ENCODE assay signal across 8 cellular contexts in the genomic region with DNA sequence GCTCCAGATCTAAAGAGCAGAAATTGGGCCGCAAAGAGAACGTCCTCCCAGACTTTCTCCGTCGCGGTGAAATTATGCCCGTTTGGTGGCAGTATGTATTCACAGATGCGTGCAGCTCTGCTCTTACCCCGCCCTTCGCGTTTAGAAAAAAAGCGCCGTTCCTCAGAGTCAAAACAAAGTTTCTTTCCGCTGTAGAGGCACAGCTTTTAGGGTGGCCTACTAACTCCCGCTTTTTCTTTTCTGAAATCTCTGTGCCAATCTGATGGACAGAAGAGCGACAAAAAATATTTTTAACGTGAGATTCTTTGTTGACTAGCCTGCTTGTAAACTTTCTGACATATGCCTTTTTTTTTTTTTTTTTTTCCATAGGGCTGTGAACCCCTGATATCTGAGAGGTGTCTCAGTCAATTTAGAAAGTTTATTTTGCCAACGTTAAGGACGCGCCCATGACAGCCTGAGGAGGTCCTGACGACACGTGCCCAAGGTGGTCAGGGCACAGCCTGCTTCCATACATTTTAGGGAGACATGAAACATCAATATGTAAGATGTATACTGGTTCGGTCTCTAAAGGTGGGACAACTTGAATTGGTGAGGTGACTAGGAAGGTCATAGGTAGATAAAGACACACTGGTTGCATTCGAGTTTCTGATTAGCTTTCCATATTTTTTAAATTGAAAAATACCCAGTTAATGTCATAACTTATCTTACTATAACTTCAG. TPM values are rescaled to one million over a fixed set of nuclear protein-coding genes. Genes with fewer than 3 reads are reported as not detected.
DNase-seq lines count a peak whose midpoint lies in the region; ATAC-seq, FAIRE-seq and TF ChIP-seq lines count a peak whose summit lies in the region.
"Not testable (repeated sequence)": the region's sequence is repeated elsewhere in the genome, so short reads cannot be mapped to it uniquely, and the experiment has no call there.

No MANE protein-coding gene starts in this region.

- 0% methylated on average over 2 of the region's 23 CpGs for WGBS in HepG2 (ENCODE audit: low lambda C conversion rate)

- not testable (repeated sequence) for H3K79me2 ChIP-seq in HepG2 (ENCODE audit: insufficient read depth, low read length)

- TF ChIP-seq EP300 in HepG2 (IDR thresholded peaks at IDR 0.05; ENCODE audit: low read depth in 2 of 2, low read length in 2 of 2); HepG2 (CRISPR knock-in tag; IDR thresholded peaks at IDR 0.05; ENCODE audit: borderline replicate concordance): not testable (repeated sequence)

- not testable (repeated sequence) for TF ChIP-seq RAD21 in HepG2 (CRISPR knock-in tag; IDR thresholded peaks at IDR 0.05)

- H3K27me3 ChIP-seq in dorsolateral prefrontal cortex; HepG2 (ENCODE audit: control insufficient read depth in 1 of 2, insufficient read depth in 2 of 2, low read length in 2 of 2): not testable (repeated sequence)

- in situ Hi-C loops in Caki2 (cut with HindIII; ENCODE audit: low pct_unique_long_range_greater_than_20kb, low sequenced_read_pairs); HepG2 (cut with HindIII; ENCODE audit: extremely low pct_ligation_motif_present, low pct_unique_long_range_greater_than_20kb): not testable (repeated sequence)

- TF ChIP-seq CTCF in dorsolateral prefrontal cortex (IDR thresholded peaks at IDR 0.05 in 54 of 56, conservative IDR thresholded peaks at IDR 0.05 in 2 of 56; ENCODE audit: low read depth in 1 of 56, partially characterized antibody in 56 of 56); HepG2 (CRISPR knock-in tag; IDR thresholded peaks at IDR 0.05): not testable (repeated sequence)

- not testable (repeated sequence) for H3K4me1 ChIP-seq in HepG2 (ENCODE audit: insufficient read depth, low read length)

- H3K4me2 ChIP-seq in HepG2 (ENCODE audit: low read depth, low read length): peak overlapping the region; percentile 79

- POLR2A ChIA-PET in HepG2 (lab: Yijun Ruan, JAX): not testable (repeated sequence)

- H3K4me3 ChIP-seq in dorsolateral prefrontal cortex (peak overlapping the region in 29 of 59 donors; percentile 1 to 51 (median 32)), HepG2 (replicated peaks in 1 of 3; ENCODE audit: insufficient read depth in 1 of 3, low read depth in 2 of 3, low read length in 3 of 3) (peak overlapping the region; percentile 40 to 54 (median 44))

- ATAC-seq in GM21390 (IDR thresholded peaks at IDR 0.05; ENCODE audit: unreplicated experiment) (peak; percentile 44), HG03378 (IDR thresholded peaks at IDR 0.05; ENCODE audit: unreplicated experiment) (peak; percentile 59), HepG2 (peak; percentile 50)

- 0 out of 2 replicates have a peak overlapping the region, but pooled peaks have one; percentile 34 for H3K9ac ChIP-seq in HepG2 (ENCODE audit: insufficient read depth, low read depth, low read length)

- not testable (repeated sequence) for H2AFZ ChIP-seq in HepG2 (ENCODE audit: low read length)

- H3K36me3 ChIP-seq in HepG2 (replicated peaks in 1 of 2; ENCODE audit: control insufficient read depth in 1 of 2, insufficient read depth in 2 of 2, low read length in 2 of 2): not testable (repeated sequence)

- not testable (repeated sequence) for H3K9me3 ChIP-seq in HepG2 (ENCODE audit: low read length)

- FAIRE-seq in HepG2 (lab: Jason Lieb, UNC): peak; percentile 63

- TF ChIP-seq POLR2A in HepG2 (IDR thresholded peaks at IDR 0.05; ENCODE audit: insufficient read depth in 1 of 2, low read depth in 2 of 2, low read length in 2 of 2): not testable (repeated sequence)

- H3K27ac ChIP-seq in dorsolateral prefrontal cortex (peak overlapping the region in 38 of 59 donors; percentile 5 to 80 (median 67)), HepG2 (ENCODE audit: extremely low read length, insufficient read depth, low read length) (peak overlapping the region; percentile 49)

- not testable (repeated sequence) for BruUV-seq in HepG2 (replicated peaks; lab: Mats Ljungman, UMichigan)

- CTCF ChIA-PET in HepG2 (lab: Yijun Ruan, JAX; ENCODE audit: low intra/inter-chr PET ratio, low total read pairs): not testable (repeated sequence)

- not testable (repeated sequence) for H4K20me1 ChIP-seq in HepG2 (ENCODE audit: insufficient read depth, low read length)

- intact Hi-C loops in dorsolateral prefrontal cortex (cut with DNase I): not testable (repeated sequence)
- intact Hi-C loops in HepG2 (cut with micrococcal nuclease; ENCODE audit: unreplicated experiment): loop anchor here (5.0 kb wide), 1 partner anchor 107 kb away; no protein-coding TSS in a partner anchor

- peak; percentile 27 for DNase-seq in Caki2 (ENCODE audit: low read depth)
- peak; percentile 5 for DNase-seq in NCI-H774 (lab: John Stamatoyannopoulos, UW)
- DNase-seq in activated CD4-positive, alpha-beta T cell treated with anti-CD3 and anti-CD28 coated beads, Interleukin-2, amount 50 U/mL, for 4 hours: peak; percentile 4
- DNase-seq in dorsolateral prefrontal cortex: not testable (repeated sequence)
- DNase-seq in HepG2 (ENCODE audit: low spot score): peak; percentile 9
- DNase-seq in stimulated activated CD4-positive, alpha-beta T cell treated with anti-CD3 and anti-CD28 coated beads, TNF-alpha, amount 100 ng/mL, for 24 hours (ENCODE audit: low read depth in 3 of 3): peak in 2 of 3 experiments; percentile 7 to 18

TF ChIP-seq in HepG2, 621 proteins besides CTCF, POLR2A, EP300 and RAD21:
- TF ChIP-seq ZNF335 (CRISPR knock-in tag; IDR thresholded peaks at IDR 0.05): peak; percentile 91
- TF ChIP-seq, protein P1, sequence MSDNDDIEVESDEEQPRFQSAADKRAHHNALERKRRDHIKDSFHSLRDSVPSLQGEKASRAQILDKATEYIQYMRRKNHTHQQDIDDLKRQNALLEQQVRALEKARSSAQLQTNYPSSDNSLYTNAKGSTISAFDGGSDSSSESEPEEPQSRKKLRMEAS (IDR thresholded peaks at IDR 0.05): 0 out of 2 replicates have a peak, but pooled peaks have one; percentile 23
TF ChIP-seq in HepG2: peak in this region for 2; not testable (repeated sequence) for 619.

RNA-seq across cellular contexts. Expression of a gene that starts 27.1 kb away (rescaled TPM):
- total RNA-seq in Caki2 (2014; rRNA removed; shearing (Covaris generic); ENCODE audit: low replicate concordance): 3.9 and 4.8 TPM in 2 replicates
- total RNA-seq in dorsolateral prefrontal cortex (10 to 100 TPM in 119 of 120 experiments, 1 to 10 TPM in 1; 10.0 to 22.0 (median 14.3) TPM), HepG2 (2016; rRNA removed; fragmentation: Illumina TruSeq; extraction: Trizol) (24.7 and 43.4 TPM in 2 replicates)
- 4.4 and 4.7 TPM in 2 replicates for total RNA-seq in HepG2 (2016; cell fraction: cytosol; rRNA removed; fragmentation: Illumina TruSeq; extraction: Trizol; ENCODE audit: low read depth)
- 26.3 and 44.5 TPM in 2 replicates for total RNA-seq in HepG2 (2016; cell fraction: insoluble cytoplasmic fraction; rRNA removed; fragmentation: Illumina TruSeq; extraction: Trizol)
- total RNA-seq in HepG2 (2016; cell fraction: membrane; rRNA removed; fragmentation: Illumina TruSeq; extraction: Trizol): 7.1 and 7.5 TPM in 2 replicates
- total RNA-seq in HepG2 (2016; cell fraction: nucleus; rRNA removed; fragmentation: Illumina TruSeq; extraction: Trizol): 13.4 and 16.7 TPM in 2 replicates
- polyA plus RNA-seq in HepG2 (2011; rRNA removed): 22.2 and 22.8 TPM in 2 replicates
- 16.4 and 23.1 TPM in 2 replicates for polyA plus RNA-seq in HepG2 (2011; cell fraction: cytosol; rRNA removed)
- polyA plus RNA-seq in HepG2 (2011; cell fraction: nucleus; rRNA removed): 6.7 and 9.0 TPM in 2 replicates
- 38.3 and 44.2 TPM in 2 replicates for polyA plus RNA-seq in HepG2 (2012)
- 6.5 TPM in 2 replicates for polyA plus RNA-seq in HepG2 (2016; cell fraction: cytosol; fragmentation: Illumina TruSeq; extraction: Trizol; ENCODE audit: low read depth)
- 76.8 and 85.6 TPM in 2 replicates for polyA plus RNA-seq in HepG2 (2016; cell fraction: insoluble cytoplasmic fraction; fragmentation: Illumina TruSeq; extraction: Trizol; ENCODE audit: low read depth)
- polyA plus RNA-seq in HepG2 (2016; cell fraction: membrane; fragmentation: Illumina TruSeq; extraction: Trizol; ENCODE audit: low read depth): 7.2 and 10.0 TPM in 2 replicates
- 28.3 and 28.6 TPM in 2 replicates for polyA plus RNA-seq in HepG2 (2016; cell fraction: nucleus; fragmentation: Illumina TruSeq; extraction: Trizol; ENCODE audit: insufficient read depth, low read depth)
- polyA minus RNA-seq in HepG2 (2011; rRNA and poly(A)+ RNA removed; ENCODE audit: low replicate concordance): 20.6 TPM in 1 of 2 replicates, not detected in the other
- polyA minus RNA-seq in HepG2 (2011; cell fraction: cytosol; rRNA and poly(A)+ RNA removed): 10.9 and 12.7 TPM in 2 replicates
- polyA minus RNA-seq in HepG2 (2011; cell fraction: nucleus; rRNA and poly(A)+ RNA removed): 6.2 and 7.6 TPM in 2 replicates
